8 cellular contexts compared by ENCODE assay signal in genomic region chr12:57078519-57079404, GRCh38. TPM values are rescaled to one million over a fixed set of nuclear protein-coding genes. Genes with fewer than 3 reads are reported as not detected.
A peak's percentile ranks its signal among the peaks of the same experiment; 100 is the strongest.
DNase-seq lines count a peak whose midpoint lies in the region; ATAC-seq and TF ChIP-seq lines count a peak whose summit lies in the region.

Gene NEMP1 (minus strand): TSS chr12:57078791. CDS start chr12:57078745, 46 bp downstream.

- H3K4me2 ChIP-seq in OCI-LY3 (ENCODE audit: low read length) = peak within 1 kb of the TSS; percentile 68

- peak within 1 kb of the TSS; percentile 81 for H3K27ac ChIP-seq in OCI-LY3 (ENCODE audit: low read length)

- H3K9me3 ChIP-seq in OCI-LY3 (ENCODE audit: insufficient read depth, low read length) = no peaks in the 10 kb centered on the region

- TF ChIP-seq CTCF in OCI-LY3 (IDR thresholded peaks at IDR 0.05; ENCODE audit: low read depth, low read length) = no peak
- TF ChIP-seq CTCF in endothelial cell (IDR thresholded peaks at IDR 0.05; ENCODE audit: unreplicated experiment) = no peak

- peaks cover 7% of the 10 kb centered on the region for H3K4me1 Mint-ChIP-seq in endothelial cell (ENCODE audit: unreplicated experiment)

- H3K4me3 ChIP-seq in OCI-LY3 (ENCODE audit: low read length) = peak within 1 kb of the TSS; percentile 88

- H3K36me3 ChIP-seq in OCI-LY3 (replicated peaks; ENCODE audit: low read depth, low read length) = peaks cover 4% of the 10 kb centered on the region

- peak within 1 kb of the TSS; percentile 96 for H3K4me3 Mint-ChIP-seq in endothelial cell (ENCODE audit: unreplicated experiment)

- peak within 1 kb of the TSS; percentile 96 for H3K9ac ChIP-seq in OCI-LY3 (ENCODE audit: low read length)

- peaks cover 39% of the 10 kb centered on the region for H3K79me2 ChIP-seq in OCI-LY3 (ENCODE audit: low read length)

- H3K9me3 Mint-ChIP-seq in endothelial cell (ENCODE audit: unreplicated experiment) = no peaks in the 10 kb centered on the region

- H3K36me3 Mint-ChIP-seq in endothelial cell (ENCODE audit: low read depth, unreplicated experiment) = no peaks in the 10 kb centered on the region

- peak; percentile 97 for ATAC-seq in GM21515 (IDR thresholded peaks at IDR 0.05; ENCODE audit: unreplicated experiment)

- DNase-seq in D341Med (ENCODE audit: low spot score) = peak; percentile 96
- peak; percentile 96 for DNase-seq in HuH-7 (ENCODE audit: low spot score)
- peak; percentile 91 for DNase-seq in activated CD8-positive, alpha-beta memory T cell treated with anti-CD3 and anti-CD28 coated beads, Interleukin-2, amount 50 U/mL, for 48 hours
- peak; percentile 88 for DNase-seq in endothelial cell (ENCODE audit: low spot score)
- peak; percentile 100 for DNase-seq in midbrain (lab: John Stamatoyannopoulos, UW)
- peak; percentile 81 to 86 for DNase-seq in stimulated activated CD8-positive, alpha-beta memory T cell treated with anti-CD3 and anti-CD28 coated beads, Interleukin-2, amount 100 ng/mL, for 1 hour (ENCODE audit: low read depth in 2 of 2)

- H3K4me1 ChIP-seq in OCI-LY3 (ENCODE audit: low read length) = peaks cover 12% of the 10 kb centered on the region

- H2AFZ ChIP-seq in OCI-LY3 (ENCODE audit: low read depth, low read length) = peak within 1 kb of the TSS; percentile 27

- H3K27ac Mint-ChIP-seq in endothelial cell (ENCODE audit: unreplicated experiment) = peak within 1 kb of the TSS; percentile 98

- H3K27me3 Mint-ChIP-seq in endothelial cell (ENCODE audit: unreplicated experiment) = peaks cover 1% of the 10 kb centered on the region

- H3K27me3 ChIP-seq in OCI-LY3 (ENCODE audit: low read depth, low read length) = no peaks in the 10 kb centered on the region

- H4K20me1 ChIP-seq in OCI-LY3 (ENCODE audit: insufficient read depth, low read length) = no peaks in the 10 kb centered on the region

RNA-seq across cellular contexts. Expression of gene NEMP1, which starts in this region (rescaled TPM):
- 17.6 TPM for total RNA-seq in endothelial cell (ENCODE audit: unreplicated experiment)

Comparison
In these comparisons a context has a peak if more than half of its experiments do, and no peak if none do; other contexts are left out.
1. Peak in every context shown above with its lines: DNase-seq, ATAC-seq, H3K4me3 ChIP-seq and H3K27ac ChIP-seq.